In the genomic region with DNA sequence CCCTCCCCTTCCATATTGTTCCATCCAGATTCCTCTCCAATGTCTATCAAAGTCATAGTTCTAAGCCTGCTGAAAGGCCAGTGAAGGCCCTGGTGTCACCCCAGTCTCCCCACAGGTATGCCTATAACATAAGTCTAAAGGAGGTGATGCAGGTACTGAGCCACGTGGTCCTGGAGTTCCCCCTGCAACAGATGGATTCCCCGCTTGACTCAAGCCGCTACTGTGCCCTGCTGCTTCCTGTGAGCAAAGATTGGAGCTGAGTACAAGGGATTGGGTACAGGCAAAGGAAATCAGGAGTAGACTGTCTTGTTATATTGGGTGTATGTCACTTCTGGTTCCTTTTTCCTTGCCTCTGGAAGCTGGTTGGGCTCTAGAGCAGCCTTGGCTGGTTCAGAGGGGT, we compare ENCODE assay signal across 24 cellular contexts. TPM values are rescaled to one million over a fixed set of nuclear protein-coding genes. Genes with fewer than 3 reads are reported as not detected.
"Had no signal": no experiment of that assay in that cellular context is flagged by ENCODE, and none has a peak within 500 bp of the region (broad histone marks: within the 10 kb centered on the region; RNA-seq: fewer than 3 reads in every experiment).

No MANE protein-coding gene starts in this region.

- H3K4me1 ChIP-seq: SJSA1 had no signal

- H3K4me1 Mint-ChIP-seq: activated CD4-positive, alpha-beta T cell treated with anti-CD3 and anti-CD28 coated beads, Interleukin-2, amount 10 ng/mL, durations not matched to agents 7 days and 5 days; WTC11 had no signal

- FAIRE-seq: TTC549, urothelium cell line had no signal

- H3K27ac ChIP-seq: esophagus squamous epithelium, heart right ventricle, ovary, sigmoid colon, SJSA1, tibial nerve had no signal

- H3K9me3 Mint-ChIP-seq: activated CD4-positive, alpha-beta T cell treated with anti-CD3 and anti-CD28 coated beads, Interleukin-2, amount 10 ng/mL, durations not matched to agents 7 days and 5 days; activated naive CD8-positive, alpha-beta T cell treated with anti-CD3 and anti-CD28 coated beads, Interleukin-2, amount 10 ng/mL, durations not matched to agents 7 days and 5 days; brain; effector memory CD8-positive, alpha-beta T cell; naive thymus-derived CD4-positive, alpha-beta T cell; WTC11 had no signal

- H3K4me3 ChIP-seq: esophagus squamous epithelium, heart right ventricle, mucosa of descending colon, ovary, sigmoid colon, SJSA1, tibial nerve had no signal

- H3K4me3 Mint-ChIP-seq: activated CD4-positive, alpha-beta T cell treated with anti-CD3 and anti-CD28 coated beads, Interleukin-2, amount 10 ng/mL, durations not matched to agents 7 days and 5 days; activated naive CD8-positive, alpha-beta T cell treated with anti-CD3 and anti-CD28 coated beads, Interleukin-2, amount 10 ng/mL, durations not matched to agents 7 days and 5 days; brain; effector memory CD8-positive, alpha-beta T cell; naive thymus-derived CD4-positive, alpha-beta T cell; WTC11 had no signal

- H3K9me3 ChIP-seq: esophagus squamous epithelium, heart right ventricle, mucosa of descending colon, ovary, sigmoid colon, SJSA1, tibial nerve had no signal

- H3K27ac Mint-ChIP-seq: activated CD4-positive, alpha-beta T cell treated with anti-CD3 and anti-CD28 coated beads, Interleukin-2, amount 10 ng/mL, durations not matched to agents 7 days and 5 days; activated naive CD8-positive, alpha-beta T cell treated with anti-CD3 and anti-CD28 coated beads, Interleukin-2, amount 10 ng/mL, durations not matched to agents 7 days and 5 days; WTC11 had no signal

- ATAC-seq: effector memory CD8-positive, alpha-beta T cell; heart right ventricle; left ventricle myocardium superior; mucosa of descending colon; naive thymus-derived CD4-positive, alpha-beta T cell; WTC11 had no signal

- H3K27me3 ChIP-seq: esophagus squamous epithelium, heart right ventricle, ovary, sigmoid colon, SJSA1, tibial nerve had no signal

- H3K36me3 ChIP-seq: ovary had no signal

- DNase-seq: activated CD4-positive, alpha-beta T cell treated with anti-CD3 and anti-CD28 coated beads, Interleukin-2, amount 10 ng/mL, durations not matched to agents 7 days and 5 days; activated gamma-delta T cell treated with Interleukin-2 at 50 U/mL for 16 hours; activated naive CD8-positive, alpha-beta T cell treated with anti-CD3 and anti-CD28 coated beads, Interleukin-2, amount 10 ng/mL, durations not matched to agents 7 days and 5 days; activated T-cell treated with anti-CD3 and anti-CD28 coated beads, Interleukin-2, amount 50 U/mL, for 1 hour; caudate nucleus; effector memory CD8-positive, alpha-beta T cell; esophagus squamous epithelium; heart right ventricle; kidney glomerular epithelial cell; left ventricle myocardium superior; mucosa of descending colon; naive thymus-derived CD4-positive, alpha-beta T cell; ovary; sigmoid colon; stimulated activated naive CD4-positive, alpha-beta T cell treated with Interleukin-2 at 50 U/mL for 16 hours had no signal

- H3K27me3 Mint-ChIP-seq: activated CD4-positive, alpha-beta T cell treated with anti-CD3 and anti-CD28 coated beads, Interleukin-2, amount 10 ng/mL, durations not matched to agents 7 days and 5 days; activated naive CD8-positive, alpha-beta T cell treated with anti-CD3 and anti-CD28 coated beads, Interleukin-2, amount 10 ng/mL, durations not matched to agents 7 days and 5 days; brain; effector memory CD8-positive, alpha-beta T cell; naive thymus-derived CD4-positive, alpha-beta T cell had no signal

RNA-seq across cellular contexts. Expression of gene HTR3E, which starts 46.5 kb away (rescaled TPM):
- total RNA-seq: activated CD4-positive, alpha-beta T cell treated with anti-CD3 and anti-CD28 coated beads, Interleukin-2, amount 10 ng/mL, durations not matched to agents 7 days and 5 days; activated naive CD8-positive, alpha-beta T cell treated with anti-CD3 and anti-CD28 coated beads, Interleukin-2, amount 10 ng/mL, durations not matched to agents 7 days and 5 days; dermis microvascular lymphatic vessel endothelial cell; esophagus squamous epithelium; heart right ventricle; left ventricle myocardium superior; naive thymus-derived CD4-positive, alpha-beta T cell; ovary; pulmonary artery endothelial cell; sigmoid colon; SJSA1; T-helper 2 cell treated with Interferon-gamma antibody and Interleukin-4, amounts not matched to agents 100 ng/mL and 5 ng/mL, for 36 hours; tibial nerve; WTC11 had no signal
- polyA plus RNA-seq: heart right ventricle; naive thymus-derived CD4-positive, alpha-beta T cell; ovary had no signal
